In the genomic region with DNA sequence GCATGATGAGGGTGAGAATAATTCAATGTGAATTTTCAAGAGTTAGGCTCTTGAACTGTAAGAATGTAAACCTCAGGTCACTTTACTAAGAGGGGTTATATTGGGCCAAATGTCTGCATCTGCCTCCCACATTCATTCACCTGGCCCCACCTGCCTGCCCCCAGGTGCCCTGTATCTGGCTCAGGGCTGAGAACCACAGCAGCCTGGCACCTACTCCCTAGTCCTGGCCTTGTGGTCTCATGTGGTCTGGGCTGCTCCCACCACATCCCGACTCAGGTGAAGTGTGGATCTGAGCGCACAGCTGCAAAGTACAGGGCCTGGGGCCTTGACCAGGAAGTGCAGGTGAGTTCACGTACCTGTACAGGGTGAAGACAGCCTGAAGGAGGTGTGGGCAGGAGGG, we compare ENCODE assay signal across 14 cellular contexts.
"Had no signal": no experiment of that assay in that cellular context is flagged by ENCODE, and none has a peak within 500 bp of the region (broad histone marks: within the 10 kb centered on the region; RNA-seq: fewer than 3 reads in every experiment).

No MANE protein-coding gene starts in this region.

- DNase-seq: cerebellar nuclear complex; effector CD8-positive, alpha-beta T cell; heart right ventricle; islet precursor cell; left ventricle myocardium superior; naive thymus-derived CD4-positive, alpha-beta T cell; nephron progenitor cell; ovary; right cardiac atrium; small intestine; stimulated activated CD4-positive, alpha-beta T cell treated with anti-CD3 and anti-CD28 coated beads, Interleukin-12 subunit alpha, Interleukin-12 subunit beta, amount 100 ng/mL, for 4 hours; stimulated activated naive CD4-positive, alpha-beta T cell treated with Interleukin-2 at 50 U/mL for 16 hours; tibial artery had no signal

- H3K4me3 ChIP-seq: heart right ventricle, ovary, suprapubic skin, tibial artery had no signal

- H3K27me3 ChIP-seq: heart right ventricle, ovary, suprapubic skin, tibial artery had no signal

- H3K27me3 Mint-ChIP-seq: naive thymus-derived CD4-positive, alpha-beta T cell had no signal

- H3K4me1 ChIP-seq: suprapubic skin had no signal

- H3K4me1 Mint-ChIP-seq: nephron progenitor cell had no signal

- H3K9me3 ChIP-seq: ovary had no signal

- H3K36me3 ChIP-seq: heart right ventricle, ovary, suprapubic skin, tibial artery had no signal

- H3K27ac ChIP-seq: heart right ventricle, ovary, suprapubic skin, tibial artery had no signal

- ATAC-seq: heart right ventricle; left ventricle myocardium superior; naive thymus-derived CD4-positive, alpha-beta T cell; right cardiac atrium had no signal

- H3K4me3 Mint-ChIP-seq: naive thymus-derived CD4-positive, alpha-beta T cell; nephron progenitor cell had no signal

- H3K27ac Mint-ChIP-seq: nephron progenitor cell had no signal
